1 cellular context compared by ENCODE assay signal in the genomic region with DNA sequence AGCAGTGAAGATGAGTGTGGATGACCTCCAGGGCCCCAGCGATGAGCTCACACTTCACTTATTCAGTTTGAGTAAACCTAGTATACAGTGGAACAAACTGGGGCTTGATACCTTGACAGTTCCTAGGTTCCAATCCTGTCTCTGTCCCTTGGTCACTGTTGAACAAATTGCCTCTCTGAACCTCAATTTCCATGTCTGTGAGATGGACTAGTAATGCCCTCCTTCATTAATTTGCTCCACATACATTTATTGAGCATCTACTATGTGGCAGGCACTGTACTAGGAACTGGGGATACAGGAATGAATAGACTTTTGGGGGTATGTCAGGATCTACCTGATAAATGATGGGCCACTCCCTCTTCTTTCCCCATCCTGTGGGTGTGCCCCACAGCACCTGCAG.
TF ChIP-seq lines count a peak whose summit lies in the region.

No MANE protein-coding gene starts in this region.

TF ChIP-seq in K562, 482 proteins besides CTCF, POLR2A, EP300 and RAD21:
- TF ChIP-seq HDAC2 (IDR thresholded peaks at IDR 0.05) (0 out of 2 replicates have a peak, but pooled peaks have one; percentile 43), SMARCA5 (IDR thresholded peaks at IDR 0.05) (0 out of 2 replicates have a peak, but pooled peaks have one; percentile 32), RBM25 (IDR thresholded peaks at IDR 0.05; ENCODE audit: low read depth, low read length, severe bottlenecking) (peak; percentile 90), BCOR (IDR thresholded peaks at IDR 0.05) (peak; percentile 80), ZNF253 (CRISPR knock-in tag; conservative IDR thresholded peaks at IDR 0.05) (no peak), ADNP (tag; IDR thresholded peaks at IDR 0.05) (peak; percentile 81), KDM1A (IDR thresholded peaks at IDR 0.05) (peak; percentile 6 to 49; a peak in 2 of 4 replicates), ZNF24 (IDR thresholded peaks at IDR 0.05) (peak; percentile 32; the same call in 1 of the 2 replicates)
- TF ChIP-seq, protein P1, sequence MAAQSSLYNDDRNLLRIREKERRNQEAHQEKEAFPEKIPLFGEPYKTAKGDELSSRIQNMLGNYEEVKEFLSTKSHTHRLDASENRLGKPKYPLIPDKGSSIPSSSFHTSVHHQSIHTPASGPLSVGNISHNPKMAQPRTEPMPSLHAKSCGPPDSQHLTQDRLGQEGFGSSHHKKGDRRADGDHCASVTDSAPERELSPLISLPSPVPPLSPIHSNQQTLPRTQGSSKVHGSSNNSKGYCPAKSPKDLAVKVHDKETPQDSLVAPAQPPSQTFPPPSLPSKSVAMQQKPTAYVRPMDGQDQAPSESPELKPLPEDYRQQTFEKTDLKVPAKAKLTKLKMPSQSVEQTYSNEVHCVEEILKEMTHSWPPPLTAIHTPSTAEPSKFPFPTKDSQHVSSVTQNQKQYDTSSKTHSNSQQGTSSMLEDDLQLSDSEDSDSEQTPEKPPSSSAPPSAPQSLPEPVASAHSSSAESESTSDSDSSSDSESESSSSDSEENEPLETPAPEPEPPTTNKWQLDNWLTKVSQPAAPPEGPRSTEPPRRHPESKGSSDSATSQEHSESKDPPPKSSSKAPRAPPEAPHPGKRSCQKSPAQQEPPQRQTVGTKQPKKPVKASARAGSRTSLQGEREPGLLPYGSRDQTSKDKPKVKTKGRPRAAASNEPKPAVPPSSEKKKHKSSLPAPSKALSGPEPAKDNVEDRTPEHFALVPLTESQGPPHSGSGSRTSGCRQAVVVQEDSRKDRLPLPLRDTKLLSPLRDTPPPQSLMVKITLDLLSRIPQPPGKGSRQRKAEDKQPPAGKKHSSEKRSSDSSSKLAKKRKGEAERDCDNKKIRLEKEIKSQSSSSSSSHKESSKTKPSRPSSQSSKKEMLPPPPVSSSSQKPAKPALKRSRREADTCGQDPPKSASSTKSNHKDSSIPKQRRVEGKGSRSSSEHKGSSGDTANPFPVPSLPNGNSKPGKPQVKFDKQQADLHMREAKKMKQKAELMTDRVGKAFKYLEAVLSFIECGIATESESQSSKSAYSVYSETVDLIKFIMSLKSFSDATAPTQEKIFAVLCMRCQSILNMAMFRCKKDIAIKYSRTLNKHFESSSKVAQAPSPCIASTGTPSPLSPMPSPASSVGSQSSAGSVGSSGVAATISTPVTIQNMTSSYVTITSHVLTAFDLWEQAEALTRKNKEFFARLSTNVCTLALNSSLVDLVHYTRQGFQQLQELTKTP (IDR thresholded peaks at IDR 0.05; ENCODE audit: low read depth in 1 of 2, partially characterized antibody in 2 of 2): no peak
TF ChIP-seq in K562: peak in this region for 7.
